Comparison of ENCODE assay signal across 1 cellular context in the genomic region with DNA sequence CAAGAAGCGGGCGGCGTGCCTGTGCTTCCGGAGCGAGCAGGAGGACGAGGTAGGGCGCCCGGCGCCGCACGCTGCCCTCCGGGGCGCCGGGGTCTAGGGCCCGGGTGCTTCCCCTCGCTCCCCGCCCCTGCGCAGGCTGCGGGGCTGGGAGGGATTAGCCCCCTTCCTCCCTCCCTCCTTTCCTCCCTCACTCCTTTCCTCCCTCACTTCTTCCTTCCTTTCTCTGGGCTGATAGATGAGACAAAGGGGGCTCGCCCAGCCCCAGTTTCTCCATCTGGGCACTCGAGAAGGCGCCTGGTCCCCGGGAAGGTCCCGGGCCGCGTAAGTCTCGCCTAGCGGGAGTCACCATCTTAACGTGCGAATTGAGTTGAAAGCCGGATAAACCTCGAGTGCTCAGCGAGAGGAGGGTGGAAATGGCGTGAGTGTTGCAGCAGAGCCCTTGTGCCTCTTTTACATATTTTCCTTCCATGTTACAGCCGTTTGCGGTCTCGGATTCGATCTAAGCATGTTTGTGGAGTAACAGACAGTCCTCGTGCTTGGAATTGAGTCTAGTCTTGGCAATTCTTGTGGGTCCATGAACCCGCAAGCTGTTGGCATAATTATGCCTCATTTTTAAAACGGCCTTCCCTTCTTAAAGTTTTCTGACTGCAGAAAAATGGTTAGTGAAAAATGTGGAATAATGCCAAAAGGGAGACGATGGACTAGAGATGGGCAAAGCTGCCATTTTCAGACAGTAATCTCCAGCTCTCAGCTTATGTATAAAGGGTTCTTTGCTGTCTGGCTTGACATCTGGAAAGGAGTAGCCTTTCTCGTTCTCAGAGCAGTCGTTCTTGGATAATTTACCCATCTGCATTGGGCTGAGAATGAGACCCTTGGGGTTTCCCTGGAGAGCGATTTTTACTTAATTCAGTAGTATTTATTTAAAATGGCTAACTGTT.
A peak's percentile ranks its signal among the peaks of the same experiment; 100 is the strongest.
TF ChIP-seq lines count a peak whose summit lies in the region.

No MANE protein-coding gene starts in this region.

TF ChIP-seq in K562, 482 proteins besides CTCF, POLR2A, EP300 and RAD21 (continued from another document):
- TF ChIP-seq, protein P1, sequence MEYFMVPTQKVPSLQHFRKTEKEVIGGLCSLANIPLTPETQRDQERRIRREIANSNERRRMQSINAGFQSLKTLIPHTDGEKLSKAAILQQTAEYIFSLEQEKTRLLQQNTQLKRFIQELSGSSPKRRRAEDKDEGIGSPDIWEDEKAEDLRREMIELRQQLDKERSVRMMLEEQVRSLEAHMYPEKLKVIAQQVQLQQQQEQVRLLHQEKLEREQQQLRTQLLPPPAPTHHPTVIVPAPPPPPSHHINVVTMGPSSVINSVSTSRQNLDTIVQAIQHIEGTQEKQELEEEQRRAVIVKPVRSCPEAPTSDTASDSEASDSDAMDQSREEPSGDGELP (CRISPR knock-in tag; IDR thresholded peaks at IDR 0.05; ENCODE audit: borderline replicate concordance): peak; percentile 38; the same call in 1 of the 2 replicates
- TF ChIP-seq HSF4 (CRISPR knock-in tag; IDR thresholded peaks at IDR 0.05; ENCODE audit: borderline replicate concordance): no peak
- peak; percentile 21 for TF ChIP-seq CHD1 (IDR thresholded peaks at IDR 0.05; ENCODE audit: low read length)
- no peak for TF ChIP-seq CTBP1 (IDR thresholded peaks at IDR 0.05; ENCODE audit: borderline replicate concordance)
- TF ChIP-seq, protein P2, sequence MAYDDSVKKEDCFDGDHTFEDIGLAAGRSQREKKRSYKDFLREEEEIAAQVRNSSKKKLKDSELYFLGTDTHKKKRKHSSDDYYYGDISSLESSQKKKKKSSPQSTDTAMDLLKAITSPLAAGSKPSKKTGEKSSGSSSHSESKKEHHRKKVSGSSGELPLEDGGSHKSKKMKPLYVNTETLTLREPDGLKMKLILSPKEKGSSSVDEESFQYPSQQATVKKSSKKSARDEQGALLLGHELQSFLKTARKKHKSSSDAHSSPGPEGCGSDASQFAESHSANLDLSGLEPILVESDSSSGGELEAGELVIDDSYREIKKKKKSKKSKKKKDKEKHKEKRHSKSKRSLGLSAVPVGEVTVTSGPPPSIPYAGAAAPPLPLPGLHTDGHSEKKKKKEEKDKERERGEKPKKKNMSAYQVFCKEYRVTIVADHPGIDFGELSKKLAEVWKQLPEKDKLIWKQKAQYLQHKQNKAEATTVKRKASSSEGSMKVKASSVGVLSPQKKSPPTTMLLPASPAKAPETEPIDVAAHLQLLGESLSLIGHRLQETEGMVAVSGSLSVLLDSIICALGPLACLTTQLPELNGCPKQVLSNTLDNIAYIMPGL (CRISPR knock-in tag; IDR thresholded peaks at IDR 0.05): no peak
- TF ChIP-seq, protein P3, sequence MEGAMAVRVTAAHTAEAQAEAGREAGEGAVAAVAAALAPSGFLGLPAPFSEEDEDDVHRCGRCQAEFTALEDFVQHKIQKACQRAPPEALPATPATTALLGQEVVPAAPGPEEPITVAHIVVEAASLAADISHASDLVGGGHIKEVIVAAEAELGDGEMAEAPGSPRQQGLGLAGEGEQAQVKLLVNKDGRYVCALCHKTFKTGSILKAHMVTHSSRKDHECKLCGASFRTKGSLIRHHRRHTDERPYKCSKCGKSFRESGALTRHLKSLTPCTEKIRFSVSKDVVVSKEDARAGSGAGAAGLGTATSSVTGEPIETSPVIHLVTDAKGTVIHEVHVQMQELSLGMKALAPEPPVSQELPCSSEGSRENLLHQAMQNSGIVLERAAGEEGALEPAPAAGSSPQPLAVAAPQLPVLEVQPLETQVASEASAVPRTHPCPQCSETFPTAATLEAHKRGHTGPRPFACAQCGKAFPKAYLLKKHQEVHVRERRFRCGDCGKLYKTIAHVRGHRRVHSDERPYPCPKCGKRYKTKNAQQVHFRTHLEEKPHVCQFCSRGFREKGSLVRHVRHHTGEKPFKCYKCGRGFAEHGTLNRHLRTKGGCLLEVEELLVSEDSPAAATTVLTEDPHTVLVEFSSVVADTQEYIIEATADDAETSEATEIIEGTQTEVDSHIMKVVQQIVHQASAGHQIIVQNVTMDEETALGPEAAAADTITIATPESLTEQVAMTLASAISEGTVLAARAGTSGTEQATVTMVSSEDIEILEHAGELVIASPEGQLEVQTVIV (CRISPR knock-in tag; IDR thresholded peaks at IDR 0.05; ENCODE audit: borderline replicate concordance): no peak
- TF ChIP-seq, protein P4, sequence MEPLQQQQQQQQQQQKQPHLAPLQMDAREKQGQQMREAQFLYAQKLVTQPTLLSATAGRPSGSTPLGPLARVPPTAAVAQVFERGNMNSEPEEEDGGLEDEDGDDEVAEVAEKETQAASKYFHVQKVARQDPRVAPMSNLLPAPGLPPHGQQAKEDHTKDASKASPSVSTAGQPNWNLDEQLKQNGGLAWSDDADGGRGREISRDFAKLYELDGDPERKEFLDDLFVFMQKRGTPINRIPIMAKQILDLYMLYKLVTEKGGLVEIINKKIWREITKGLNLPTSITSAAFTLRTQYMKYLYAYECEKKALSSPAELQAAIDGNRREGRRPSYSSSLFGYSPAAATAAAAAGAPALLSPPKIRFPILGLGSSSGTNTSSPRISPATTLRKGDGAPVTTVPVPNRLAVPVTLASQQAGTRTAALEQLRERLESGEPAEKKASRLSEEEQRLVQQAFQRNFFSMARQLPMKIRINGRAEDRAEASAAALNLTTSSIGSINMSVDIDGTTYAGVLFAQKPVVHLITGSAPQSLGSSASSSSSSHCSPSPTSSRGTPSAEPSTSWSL (CRISPR knock-in tag; IDR thresholded peaks at IDR 0.05; ENCODE audit: borderline replicate concordance): no peak
- TF ChIP-seq, protein P5, sequence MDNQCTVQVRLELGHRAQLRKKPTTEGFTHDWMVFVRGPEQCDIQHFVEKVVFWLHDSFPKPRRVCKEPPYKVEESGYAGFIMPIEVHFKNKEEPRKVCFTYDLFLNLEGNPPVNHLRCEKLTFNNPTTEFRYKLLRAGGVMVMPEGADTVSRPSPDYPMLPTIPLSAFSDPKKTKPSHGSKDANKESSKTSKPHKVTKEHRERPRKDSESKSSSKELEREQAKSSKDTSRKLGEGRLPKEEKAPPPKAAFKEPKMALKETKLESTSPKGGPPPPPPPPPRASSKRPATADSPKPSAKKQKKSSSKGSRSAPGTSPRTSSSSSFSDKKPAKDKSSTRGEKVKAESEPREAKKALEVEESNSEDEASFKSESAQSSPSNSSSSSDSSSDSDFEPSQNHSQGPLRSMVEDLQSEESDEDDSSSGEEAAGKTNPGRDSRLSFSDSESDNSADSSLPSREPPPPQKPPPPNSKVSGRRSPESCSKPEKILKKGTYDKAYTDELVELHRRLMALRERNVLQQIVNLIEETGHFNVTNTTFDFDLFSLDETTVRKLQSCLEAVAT (IDR thresholded peaks at IDR 0.05): peak; percentile 65 to 93
- TF ChIP-seq NR2C2 (CRISPR knock-in tag; IDR thresholded peaks at IDR 0.05): no peak
- TF ChIP-seq NR2C2 (tag; IDR thresholded peaks at IDR 0.05): no peak
- no peak for TF ChIP-seq RBM34 (IDR thresholded peaks at IDR 0.05; ENCODE audit: borderline replicate concordance, insufficient read depth, low read length)
- TF ChIP-seq RUNX1 (IDR thresholded peaks at IDR 0.05; ENCODE audit: low read depth): no peak
- no peak for TF ChIP-seq TAF9B (IDR thresholded peaks at IDR 0.05; ENCODE audit: partially characterized antibody)
- TF ChIP-seq CBX8 (IDR thresholded peaks at IDR 0.05; ENCODE audit: borderline replicate concordance, extremely low read depth, low read depth, low read length, poor library complexity, severe bottlenecking): no peak
- TF ChIP-seq, protein P6, sequence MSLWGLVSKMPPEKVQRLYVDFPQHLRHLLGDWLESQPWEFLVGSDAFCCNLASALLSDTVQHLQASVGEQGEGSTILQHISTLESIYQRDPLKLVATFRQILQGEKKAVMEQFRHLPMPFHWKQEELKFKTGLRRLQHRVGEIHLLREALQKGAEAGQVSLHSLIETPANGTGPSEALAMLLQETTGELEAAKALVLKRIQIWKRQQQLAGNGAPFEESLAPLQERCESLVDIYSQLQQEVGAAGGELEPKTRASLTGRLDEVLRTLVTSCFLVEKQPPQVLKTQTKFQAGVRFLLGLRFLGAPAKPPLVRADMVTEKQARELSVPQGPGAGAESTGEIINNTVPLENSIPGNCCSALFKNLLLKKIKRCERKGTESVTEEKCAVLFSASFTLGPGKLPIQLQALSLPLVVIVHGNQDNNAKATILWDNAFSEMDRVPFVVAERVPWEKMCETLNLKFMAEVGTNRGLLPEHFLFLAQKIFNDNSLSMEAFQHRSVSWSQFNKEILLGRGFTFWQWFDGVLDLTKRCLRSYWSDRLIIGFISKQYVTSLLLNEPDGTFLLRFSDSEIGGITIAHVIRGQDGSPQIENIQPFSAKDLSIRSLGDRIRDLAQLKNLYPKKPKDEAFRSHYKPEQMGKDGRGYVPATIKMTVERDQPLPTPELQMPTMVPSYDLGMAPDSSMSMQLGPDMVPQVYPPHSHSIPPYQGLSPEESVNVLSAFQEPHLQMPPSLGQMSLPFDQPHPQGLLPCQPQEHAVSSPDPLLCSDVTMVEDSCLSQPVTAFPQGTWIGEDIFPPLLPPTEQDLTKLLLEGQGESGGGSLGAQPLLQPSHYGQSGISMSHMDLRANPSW (CRISPR knock-in tag; IDR thresholded peaks at IDR 0.05): no peak
- no peak for TF ChIP-seq POLR2H (tag; IDR thresholded peaks at IDR 0.05; ENCODE audit: low read depth)
- TF ChIP-seq NCOA1 (IDR thresholded peaks at IDR 0.05; ENCODE audit: low read depth): no peak
- 0 out of 2 replicates have a peak, but pooled peaks have one; percentile 7 for TF ChIP-seq POLR2AphosphoS5 (IDR thresholded peaks at IDR 0.05; ENCODE audit: control insufficient read depth, insufficient read depth, low read depth, low read length)
- TF ChIP-seq, protein P7, sequence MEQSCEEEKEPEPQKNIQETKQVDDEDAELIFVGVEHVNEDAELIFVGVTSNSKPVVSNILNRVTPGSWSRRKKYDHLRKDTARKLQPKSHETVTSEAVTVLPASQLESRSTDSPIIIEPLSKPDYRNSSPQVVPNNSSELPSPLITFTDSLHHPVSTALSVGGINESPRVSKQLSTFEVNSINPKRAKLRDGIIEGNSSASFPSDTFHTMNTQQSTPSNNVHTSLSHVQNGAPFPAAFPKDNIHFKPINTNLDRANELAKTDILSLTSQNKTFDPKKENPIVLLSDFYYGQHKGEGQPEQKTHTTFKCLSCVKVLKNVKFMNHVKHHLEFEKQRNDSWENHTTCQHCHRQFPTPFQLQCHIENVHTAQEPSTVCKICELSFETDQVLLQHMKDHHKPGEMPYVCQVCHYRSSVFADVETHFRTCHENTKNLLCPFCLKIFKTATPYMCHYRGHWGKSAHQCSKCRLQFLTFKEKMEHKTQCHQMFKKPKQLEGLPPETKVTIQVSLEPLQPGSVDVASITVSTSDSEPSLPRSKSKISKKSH (CRISPR knock-in tag; IDR thresholded peaks at IDR 0.05): no peak
- TF ChIP-seq ZBTB7A (IDR thresholded peaks at IDR 0.05; ENCODE audit: borderline replicate concordance, control insufficient read depth, low read depth, low read length): peak; percentile 31; the same call in 1 of the 2 replicates
- no peak for TF ChIP-seq ZNF311 (CRISPR knock-in tag; IDR thresholded peaks at IDR 0.05)
